ENCODE assay signal across 8 cellular contexts in the genomic region with DNA sequence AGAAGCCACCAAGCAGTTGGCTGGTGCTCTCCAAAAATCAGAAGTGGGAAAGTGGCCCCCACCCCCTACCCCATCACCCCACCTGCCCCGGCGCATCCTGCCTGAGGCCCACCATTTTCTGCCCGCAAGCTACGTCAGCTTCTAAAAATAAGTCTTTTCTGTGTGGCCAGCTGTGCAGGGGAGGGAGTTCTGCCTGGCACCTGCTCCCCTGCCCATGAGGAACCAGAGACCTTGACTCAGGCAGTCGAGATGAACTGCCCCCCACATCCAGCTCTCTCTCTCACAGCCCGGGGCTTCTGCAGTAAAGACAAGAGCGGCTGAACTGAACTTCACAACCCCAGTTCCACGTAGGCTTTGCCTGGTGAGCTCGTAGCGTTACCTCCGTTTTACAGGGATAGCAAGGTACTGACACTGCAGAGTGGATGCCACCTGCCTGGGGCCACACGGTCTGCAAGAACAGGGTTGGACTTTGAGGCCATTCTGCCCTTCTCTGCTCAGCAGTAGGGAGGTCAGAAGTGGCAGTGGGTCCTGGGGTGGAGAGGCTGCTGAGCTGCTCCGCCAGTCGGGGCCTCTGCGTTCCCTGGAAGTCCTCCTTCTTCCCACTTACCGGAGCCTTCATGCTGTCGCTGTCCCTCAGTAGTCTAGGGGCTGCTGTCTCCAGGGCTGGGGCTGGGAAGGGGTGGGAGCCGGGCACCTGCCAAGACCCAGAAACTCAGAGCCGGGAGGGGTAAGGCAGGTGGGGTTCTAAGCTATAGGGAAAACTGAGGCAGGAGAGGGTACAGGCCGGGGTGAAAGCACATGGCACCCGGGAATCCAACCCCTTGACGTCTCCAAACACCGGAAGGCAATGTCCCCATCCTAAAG. TPM values are rescaled to one million over a fixed set of nuclear protein-coding genes. Genes with fewer than 3 reads are reported as not detected.
DNase-seq lines count a peak whose midpoint lies in the region; ATAC-seq and TF ChIP-seq lines count a peak whose summit lies in the region.

No MANE protein-coding gene starts in this region.

- H3K9me3 ChIP-seq in CD4-positive, alpha-beta T cell (ENCODE audit: control insufficient read depth, low read length): no peaks in the 10 kb centered on the region

- H3K9me3 Mint-ChIP-seq in CD4-positive, alpha-beta T cell: no peaks in the 10 kb centered on the region
- no peaks in the 10 kb centered on the region for H3K9me3 Mint-ChIP-seq in HFFc6
- no peaks in the 10 kb centered on the region for H3K9me3 Mint-ChIP-seq in activated T-helper 2 cell treated with anti-CD3 and anti-CD28 coated beads, Interferon-gamma antibody, Interleukin-2, Interleukin-4, amounts not matched to agents 10 μg/mL and 5 μg/mL and 100 μg/mL, durations not matched to agents 14 hours and 24 hours and 36 hours
- no peaks in the 10 kb centered on the region for H3K9me3 Mint-ChIP-seq in stimulated activated naive CD8-positive, alpha-beta T cell treated with anti-CD3 and anti-CD28 coated beads, Interleukin-15, Interleukin-2, amounts not matched to agents 100 ng/mL and 50 ng/mL, for 24 hours

- peaks cover 46% of the 10 kb centered on the region for H3K4me1 Mint-ChIP-seq in CD4-positive, alpha-beta T cell (ENCODE audit: low read depth)
- peaks cover 54% of the 10 kb centered on the region for H3K4me1 Mint-ChIP-seq in HFFc6 (ENCODE audit: low read depth)
- peaks cover 44% of the 10 kb centered on the region for H3K4me1 Mint-ChIP-seq in activated T-helper 2 cell treated with anti-CD3 and anti-CD28 coated beads, Interferon-gamma antibody, Interleukin-2, Interleukin-4, amounts not matched to agents 10 μg/mL and 5 μg/mL and 100 μg/mL, durations not matched to agents 14 hours and 24 hours and 36 hours (ENCODE audit: low read depth)
- peaks cover 71% of the 10 kb centered on the region for H3K4me1 Mint-ChIP-seq in stimulated activated naive CD8-positive, alpha-beta T cell treated with anti-CD3 and anti-CD28 coated beads, Interleukin-15, Interleukin-2, amounts not matched to agents 100 ng/mL and 50 ng/mL, for 24 hours (ENCODE audit: low read depth)

- H3K27ac ChIP-seq in CD4-positive, alpha-beta T cell (ENCODE audit: low read depth, low read length): peak overlapping the region; percentile 56

- DNase-seq in CD4-positive, alpha-beta T cell: peak in 1 of 10 experiments; percentile 46
- DNase-seq in HFFc6 (no peak), HuH-7.5 (ENCODE audit: low spot score) (no peak)
- DNase-seq in activated T-helper 2 cell treated with anti-CD3 and anti-CD28 coated beads, Interferon-gamma antibody, Interleukin-2, Interleukin-4, amounts not matched to agents 10 μg/mL and 5 μg/mL and 100 μg/mL, durations not matched to agents 14 hours and 24 hours and 36 hours (ENCODE audit: low spot score): no peak

- peak; percentile 20 for ATAC-seq in CD4-positive, alpha-beta T cell (ENCODE audit: poor library complexity)
- ATAC-seq in GM19351 (IDR thresholded peaks at IDR 0.05; ENCODE audit: unreplicated experiment) (no peak), GM21825 (IDR thresholded peaks at IDR 0.05; ENCODE audit: unreplicated experiment) (no peak)

- POLR2A ChIA-PET in CD4-positive, alpha-beta T cell (lab: Charles Lee): interaction anchor here (0.8 to 3.6 kb wide), 14 partner anchors 11 to 466 kb away, joined by 3 to 77 read pairs (median 4); partner anchors contain the start of genes CDK9, DPM2, PTRH1 and SLC25A25

- H3K27ac Mint-ChIP-seq in CD4-positive, alpha-beta T cell: peak overlapping the region; percentile 89
- H3K27ac Mint-ChIP-seq in HFFc6: peak overlapping the region; percentile 59
- peak overlapping the region; percentile 81 for H3K27ac Mint-ChIP-seq in activated T-helper 2 cell treated with anti-CD3 and anti-CD28 coated beads, Interferon-gamma antibody, Interleukin-2, Interleukin-4, amounts not matched to agents 10 μg/mL and 5 μg/mL and 100 μg/mL, durations not matched to agents 14 hours and 24 hours and 36 hours
- H3K27ac Mint-ChIP-seq in stimulated activated naive CD8-positive, alpha-beta T cell treated with anti-CD3 and anti-CD28 coated beads, Interleukin-15, Interleukin-2, amounts not matched to agents 100 ng/mL and 50 ng/mL, for 24 hours: peak overlapping the region; percentile 88

- CTCF ChIA-PET in CD4-positive, alpha-beta T cell (lab: Charles Lee): interaction anchor here (1.2 to 2.6 kb wide), 3 partner anchors 9 to 181 kb away, joined by 5 to 10 read pairs (median 5); partner anchors contain the start of genes CDK9 and TOR2A

- peak overlapping the region; percentile 50 for H3K4me3 ChIP-seq in iPS-11a (ENCODE audit: low read depth, low read length)

- intact Hi-C loops in CD4-positive, alpha-beta T cell (cut with DNase I, micrococcal nuclease): loop anchor here (2.0 to 5.0 kb wide), 4 partner anchors 34 to 464 kb away; partner anchors contain the start of genes LRSAM1 (in 1 of the 2), RPL12 (in 1 of the 2), STXBP1 (in 1 of the 2) and TOR2A (in 1 of the 2)
- intact Hi-C loops in activated T-helper 2 cell treated with anti-CD3 and anti-CD28 coated beads, Interferon-gamma antibody, Interleukin-2, Interleukin-4, amounts not matched to agents 10 μg/mL and 5 μg/mL and 100 μg/mL, durations not matched to agents 14 hours and 24 hours and 36 hours (cut with micrococcal nuclease): loop anchor here (5.0 to 10.0 kb wide), 3 partner anchors 49 to 301 kb away; partner anchors contain the start of genes CDK9 and STXBP1

- TF ChIP-seq CTCF in CD4-positive, alpha-beta T cell (IDR thresholded peaks at IDR 0.05): no peak
- no peak for TF ChIP-seq CTCF in HFFc6 (IDR thresholded peaks at IDR 0.05)

- H3K27me3 Mint-ChIP-seq in CD4-positive, alpha-beta T cell: no peaks in the 10 kb centered on the region
- H3K27me3 Mint-ChIP-seq in HFFc6 (ENCODE audit: insufficient read depth): no peaks in the 10 kb centered on the region
- no peaks in the 10 kb centered on the region for H3K27me3 Mint-ChIP-seq in activated T-helper 2 cell treated with anti-CD3 and anti-CD28 coated beads, Interferon-gamma antibody, Interleukin-2, Interleukin-4, amounts not matched to agents 10 μg/mL and 5 μg/mL and 100 μg/mL, durations not matched to agents 14 hours and 24 hours and 36 hours (ENCODE audit: low read depth)
- no peaks in the 10 kb centered on the region for H3K27me3 Mint-ChIP-seq in stimulated activated naive CD8-positive, alpha-beta T cell treated with anti-CD3 and anti-CD28 coated beads, Interleukin-15, Interleukin-2, amounts not matched to agents 100 ng/mL and 50 ng/mL, for 24 hours

- peaks cover 28% of the 10 kb centered on the region for H3K36me3 Mint-ChIP-seq in CD4-positive, alpha-beta T cell (ENCODE audit: low read depth)
- peaks cover 1% of the 10 kb centered on the region for H3K36me3 Mint-ChIP-seq in HFFc6 (ENCODE audit: low read depth)
- H3K36me3 Mint-ChIP-seq in activated T-helper 2 cell treated with anti-CD3 and anti-CD28 coated beads, Interferon-gamma antibody, Interleukin-2, Interleukin-4, amounts not matched to agents 10 μg/mL and 5 μg/mL and 100 μg/mL, durations not matched to agents 14 hours and 24 hours and 36 hours (ENCODE audit: low read depth): peaks cover 26% of the 10 kb centered on the region
- peaks cover 21% of the 10 kb centered on the region for H3K36me3 Mint-ChIP-seq in stimulated activated naive CD8-positive, alpha-beta T cell treated with anti-CD3 and anti-CD28 coated beads, Interleukin-15, Interleukin-2, amounts not matched to agents 100 ng/mL and 50 ng/mL, for 24 hours (ENCODE audit: low read depth)

- peak overlapping the region; percentile 88 for H3K4me3 Mint-ChIP-seq in CD4-positive, alpha-beta T cell
- peak overlapping the region; percentile 90 for H3K4me3 Mint-ChIP-seq in HFFc6
- H3K4me3 Mint-ChIP-seq in activated T-helper 2 cell treated with anti-CD3 and anti-CD28 coated beads, Interferon-gamma antibody, Interleukin-2, Interleukin-4, amounts not matched to agents 10 μg/mL and 5 μg/mL and 100 μg/mL, durations not matched to agents 14 hours and 24 hours and 36 hours (ENCODE audit: low read depth): peak overlapping the region; percentile 80
- peak overlapping the region; percentile 87 for H3K4me3 Mint-ChIP-seq in stimulated activated naive CD8-positive, alpha-beta T cell treated with anti-CD3 and anti-CD28 coated beads, Interleukin-15, Interleukin-2, amounts not matched to agents 100 ng/mL and 50 ng/mL, for 24 hours

- H3K27me3 ChIP-seq in CD4-positive, alpha-beta T cell (ENCODE audit: control insufficient read depth, insufficient read depth, low read length): no peaks in the 10 kb centered on the region

RNA-seq across cellular contexts. Expression of gene ST6GALNAC4, which starts 0.8 kb away (rescaled TPM):
- 10 to 100 TPM; 28.7 to 30.2 TPM for total RNA-seq in CD4-positive, alpha-beta T cell
- total RNA-seq in HFFc6 (2021; fragmentation: NEBNext Ultra II Directional; extraction: Animal tissue kit (Norgen Biotek cat#: 25700)): 10 to 100 TPM; 22.9 to 33.4 (median 27.7) TPM
- total RNA-seq in activated T-helper 2 cell treated with anti-CD3 and anti-CD28 coated beads, Interferon-gamma antibody, Interleukin-2, Interleukin-4, amounts not matched to agents 10 μg/mL and 5 μg/mL and 100 μg/mL, durations not matched to agents 14 hours and 24 hours and 36 hours: 25.6 and 28.7 TPM in 2 replicates

RNA-seq across cellular contexts. Expression of gene PIP5KL1, which starts 14.5 kb away (rescaled TPM):
- 1 to 10 TPM; 2.9 to 3.3 TPM for total RNA-seq in CD4-positive, alpha-beta T cell
- 1 to 10 TPM; 1.7 to 3.1 (median 2.1) TPM for total RNA-seq in HFFc6 (2021; fragmentation: NEBNext Ultra II Directional; extraction: Animal tissue kit (Norgen Biotek cat#: 25700))
- 1.4 and 3.4 TPM in 2 replicates for total RNA-seq in activated T-helper 2 cell treated with anti-CD3 and anti-CD28 coated beads, Interferon-gamma antibody, Interleukin-2, Interleukin-4, amounts not matched to agents 10 μg/mL and 5 μg/mL and 100 μg/mL, durations not matched to agents 14 hours and 24 hours and 36 hours

RNA-seq across cellular contexts. Expression of gene ST6GALNAC6, which starts 16.6 kb away (rescaled TPM):
- 10 to 100 TPM; 93.1 to 97.5 TPM for total RNA-seq in CD4-positive, alpha-beta T cell
- 10 to 100 TPM; 29.3 to 40.6 (median 34.2) TPM for total RNA-seq in HFFc6 (2021; fragmentation: NEBNext Ultra II Directional; extraction: Animal tissue kit (Norgen Biotek cat#: 25700))
- 60.3 and 60.7 TPM in 2 replicates for total RNA-seq in activated T-helper 2 cell treated with anti-CD3 and anti-CD28 coated beads, Interferon-gamma antibody, Interleukin-2, Interleukin-4, amounts not matched to agents 10 μg/mL and 5 μg/mL and 100 μg/mL, durations not matched to agents 14 hours and 24 hours and 36 hours

RNA-seq across cellular contexts. Expression of gene DPM2, which starts 21.6 kb away (rescaled TPM):
- 10 to 100 TPM; 41.7 to 47.6 TPM for total RNA-seq in CD4-positive, alpha-beta T cell
- total RNA-seq in HFFc6 (2021; fragmentation: NEBNext Ultra II Directional; extraction: Animal tissue kit (Norgen Biotek cat#: 25700)): 10 to 100 TPM; 42.5 to 49.6 (median 47.1) TPM
- total RNA-seq in activated T-helper 2 cell treated with anti-CD3 and anti-CD28 coated beads, Interferon-gamma antibody, Interleukin-2, Interleukin-4, amounts not matched to agents 10 μg/mL and 5 μg/mL and 100 μg/mL, durations not matched to agents 14 hours and 24 hours and 36 hours: 55.7 and 57.4 TPM in 2 replicates

RNA-seq across cellular contexts. Expression of gene AK1, which starts 38.6 kb away (rescaled TPM):
- 10 to 100 TPM; 46.7 to 52.6 TPM for total RNA-seq in CD4-positive, alpha-beta T cell
- total RNA-seq in HFFc6 (2021; fragmentation: NEBNext Ultra II Directional; extraction: Animal tissue kit (Norgen Biotek cat#: 25700)): 100 to 1,000 TPM; 109 to 130 (median 124) TPM
- 19.6 and 21.0 TPM in 2 replicates for total RNA-seq in activated T-helper 2 cell treated with anti-CD3 and anti-CD28 coated beads, Interferon-gamma antibody, Interleukin-2, Interleukin-4, amounts not matched to agents 10 μg/mL and 5 μg/mL and 100 μg/mL, durations not matched to agents 14 hours and 24 hours and 36 hours
